ENCODE assay signal across 1 cellular context in the genomic region with DNA sequence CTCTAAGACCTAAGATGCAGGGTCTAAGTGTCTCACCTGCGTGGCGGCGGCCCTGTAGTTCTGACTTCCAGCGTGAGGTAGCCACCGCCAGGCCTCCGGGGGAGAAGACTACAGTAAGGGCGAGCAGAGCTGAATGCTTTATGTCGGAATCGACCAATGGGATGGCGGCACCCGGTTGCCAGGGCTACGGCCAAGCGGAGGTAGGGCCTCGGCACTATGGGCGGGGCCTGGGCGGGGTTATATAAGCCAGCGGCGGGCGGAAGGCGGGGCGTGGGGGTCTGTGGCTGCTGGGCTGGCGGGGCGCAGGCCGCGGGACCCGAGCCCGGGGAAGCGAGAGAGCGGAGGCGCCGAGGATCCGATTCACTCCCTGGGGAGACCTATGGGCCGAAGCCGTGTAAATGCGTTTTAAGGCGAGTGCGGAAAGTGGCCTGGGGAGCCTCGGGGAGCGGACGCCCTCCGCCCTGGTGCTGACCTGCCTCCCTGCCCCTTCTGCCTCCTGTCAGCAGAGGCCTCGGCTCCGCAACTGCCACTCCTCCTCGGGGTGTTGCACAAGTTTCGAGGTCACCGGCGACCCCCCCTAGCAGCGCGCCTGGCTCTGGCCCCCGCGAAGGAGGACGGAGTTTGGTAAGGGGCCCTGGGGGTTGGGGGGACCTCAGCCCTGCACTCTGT.
TF ChIP-seq lines count a peak whose summit lies in the region.

A gene (plus strand): TSS at position 269 of the 669 bp plus-strand sequence. CDS start 1,097 bp downstream, outside the sequence.

TF ChIP-seq in K562, 482 proteins besides CTCF, POLR2A, EP300 and RAD21 (continued from another document and continues in another):
- TF ChIP-seq ZNF75A (CRISPR knock-in tag; IDR thresholded peaks at IDR 0.05) (no peak), CSDE1 (IDR thresholded peaks at IDR 0.05) (peak in 1 of 2 experiments; percentile 77; a peak in 2 of 4 replicates), CBFA2T3 (IDR thresholded peaks at IDR 0.05) (no peak), CCNT2 (IDR thresholded peaks at IDR 0.05; ENCODE audit: borderline replicate concordance, extremely low read depth, insufficient read length, low read depth, low read length) (no peak), ZNF551 (CRISPR knock-in tag; IDR thresholded peaks at IDR 0.05) (no peak), CREB1 (IDR thresholded peaks at IDR 0.05) (no peak; the same call in 1 of the 2 replicates), CREB1 (CRISPR knock-in tag; IDR thresholded peaks at IDR 0.05) (no peak), ZNF140 (CRISPR knock-in tag; IDR thresholded peaks at IDR 0.05) (no peak), TCF3 (CRISPR knock-in tag; IDR thresholded peaks at IDR 0.05) (no peak), ZSCAN32 (CRISPR knock-in tag; IDR thresholded peaks at IDR 0.05) (no peak), MYC (IDR thresholded peaks at IDR 0.05; ENCODE audit: low read depth, low read length) (no peak), MYC (CRISPR knock-in tag; IDR thresholded peaks at IDR 0.05; ENCODE audit: borderline replicate concordance, low read depth) (no peak), NR3C1 (CRISPR knock-in tag; IDR thresholded peaks at IDR 0.05) (no peak), ZNF174 (CRISPR knock-in tag; IDR thresholded peaks at IDR 0.05) (no peak), SMARCC2 (IDR thresholded peaks at IDR 0.05; ENCODE audit: low read depth) (no peak), HNRNPL (IDR thresholded peaks at IDR 0.05; ENCODE audit: low read depth, low read length) (no peak), ZNF589 (CRISPR knock-in tag; IDR thresholded peaks at IDR 0.05; ENCODE audit: low read depth) (no peak), BRCA1 (IDR thresholded peaks at IDR 0.05) (no peak), BRCA1 (CRISPR knock-in tag; IDR thresholded peaks at IDR 0.05) (no peak), ZNF408 (CRISPR knock-in tag; IDR thresholded peaks at IDR 0.05; ENCODE audit: low read depth) (no peak), RB1 (IDR thresholded peaks at IDR 0.05; ENCODE audit: low read depth) (peak; percentile 40), FOXP1 (CRISPR knock-in tag; IDR thresholded peaks at IDR 0.05) (no peak), ZNF76 (CRISPR knock-in tag; IDR thresholded peaks at IDR 0.05; ENCODE audit: borderline replicate concordance) (no peak), ZNF143 (CRISPR knock-in tag; IDR thresholded peaks at IDR 0.05) (no peak), RFX7 (CRISPR knock-in tag; IDR thresholded peaks at IDR 0.05) (no peak), KLF6 (CRISPR knock-in tag; IDR thresholded peaks at IDR 0.05; ENCODE audit: borderline replicate concordance) (no peak), GTF2A2 (tag; IDR thresholded peaks at IDR 0.05) (peak; percentile 90)
- TF ChIP-seq, protein P1, sequence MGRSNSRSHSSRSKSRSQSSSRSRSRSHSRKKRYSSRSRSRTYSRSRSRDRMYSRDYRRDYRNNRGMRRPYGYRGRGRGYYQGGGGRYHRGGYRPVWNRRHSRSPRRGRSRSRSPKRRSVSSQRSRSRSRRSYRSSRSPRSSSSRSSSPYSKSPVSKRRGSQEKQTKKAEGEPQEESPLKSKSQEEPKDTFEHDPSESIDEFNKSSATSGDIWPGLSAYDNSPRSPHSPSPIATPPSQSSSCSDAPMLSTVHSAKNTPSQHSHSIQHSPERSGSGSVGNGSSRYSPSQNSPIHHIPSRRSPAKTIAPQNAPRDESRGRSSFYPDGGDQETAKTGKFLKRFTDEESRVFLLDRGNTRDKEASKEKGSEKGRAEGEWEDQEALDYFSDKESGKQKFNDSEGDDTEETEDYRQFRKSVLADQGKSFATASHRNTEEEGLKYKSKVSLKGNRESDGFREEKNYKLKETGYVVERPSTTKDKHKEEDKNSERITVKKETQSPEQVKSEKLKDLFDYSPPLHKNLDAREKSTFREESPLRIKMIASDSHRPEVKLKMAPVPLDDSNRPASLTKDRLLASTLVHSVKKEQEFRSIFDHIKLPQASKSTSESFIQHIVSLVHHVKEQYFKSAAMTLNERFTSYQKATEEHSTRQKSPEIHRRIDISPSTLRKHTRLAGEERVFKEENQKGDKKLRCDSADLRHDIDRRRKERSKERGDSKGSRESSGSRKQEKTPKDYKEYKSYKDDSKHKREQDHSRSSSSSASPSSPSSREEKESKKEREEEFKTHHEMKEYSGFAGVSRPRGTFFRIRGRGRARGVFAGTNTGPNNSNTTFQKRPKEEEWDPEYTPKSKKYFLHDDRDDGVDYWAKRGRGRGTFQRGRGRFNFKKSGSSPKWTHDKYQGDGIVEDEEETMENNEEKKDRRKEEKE (IDR thresholded peaks at IDR 0.05; ENCODE audit: borderline replicate concordance in 1 of 2, control insufficient read depth in 1 of 2, low read depth in 2 of 2, low read length in 1 of 2) = no peak
- TF ChIP-seq, protein P2, sequence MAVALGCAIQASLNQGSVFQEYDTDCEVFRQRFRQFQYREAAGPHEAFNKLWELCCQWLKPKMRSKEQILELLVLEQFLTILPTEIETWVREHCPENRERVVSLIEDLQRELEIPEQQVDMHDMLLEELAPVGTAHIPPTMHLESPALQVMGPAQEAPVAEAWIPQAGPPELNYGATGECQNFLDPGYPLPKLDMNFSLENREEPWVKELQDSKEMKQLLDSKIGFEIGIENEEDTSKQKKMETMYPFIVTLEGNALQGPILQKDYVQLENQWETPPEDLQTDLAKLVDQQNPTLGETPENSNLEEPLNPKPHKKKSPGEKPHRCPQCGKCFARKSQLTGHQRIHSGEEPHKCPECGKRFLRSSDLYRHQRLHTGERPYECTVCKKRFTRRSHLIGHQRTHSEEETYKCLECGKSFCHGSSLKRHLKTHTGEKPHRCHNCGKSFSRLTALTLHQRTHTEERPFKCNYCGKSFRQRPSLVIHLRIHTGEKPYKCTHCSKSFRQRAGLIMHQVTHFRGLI (CRISPR knock-in tag; IDR thresholded peaks at IDR 0.05) = no peak
- TF ChIP-seq, protein P3, sequence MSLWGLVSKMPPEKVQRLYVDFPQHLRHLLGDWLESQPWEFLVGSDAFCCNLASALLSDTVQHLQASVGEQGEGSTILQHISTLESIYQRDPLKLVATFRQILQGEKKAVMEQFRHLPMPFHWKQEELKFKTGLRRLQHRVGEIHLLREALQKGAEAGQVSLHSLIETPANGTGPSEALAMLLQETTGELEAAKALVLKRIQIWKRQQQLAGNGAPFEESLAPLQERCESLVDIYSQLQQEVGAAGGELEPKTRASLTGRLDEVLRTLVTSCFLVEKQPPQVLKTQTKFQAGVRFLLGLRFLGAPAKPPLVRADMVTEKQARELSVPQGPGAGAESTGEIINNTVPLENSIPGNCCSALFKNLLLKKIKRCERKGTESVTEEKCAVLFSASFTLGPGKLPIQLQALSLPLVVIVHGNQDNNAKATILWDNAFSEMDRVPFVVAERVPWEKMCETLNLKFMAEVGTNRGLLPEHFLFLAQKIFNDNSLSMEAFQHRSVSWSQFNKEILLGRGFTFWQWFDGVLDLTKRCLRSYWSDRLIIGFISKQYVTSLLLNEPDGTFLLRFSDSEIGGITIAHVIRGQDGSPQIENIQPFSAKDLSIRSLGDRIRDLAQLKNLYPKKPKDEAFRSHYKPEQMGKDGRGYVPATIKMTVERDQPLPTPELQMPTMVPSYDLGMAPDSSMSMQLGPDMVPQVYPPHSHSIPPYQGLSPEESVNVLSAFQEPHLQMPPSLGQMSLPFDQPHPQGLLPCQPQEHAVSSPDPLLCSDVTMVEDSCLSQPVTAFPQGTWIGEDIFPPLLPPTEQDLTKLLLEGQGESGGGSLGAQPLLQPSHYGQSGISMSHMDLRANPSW (CRISPR knock-in tag; IDR thresholded peaks at IDR 0.05) = no peak
- TF ChIP-seq, protein P4, sequence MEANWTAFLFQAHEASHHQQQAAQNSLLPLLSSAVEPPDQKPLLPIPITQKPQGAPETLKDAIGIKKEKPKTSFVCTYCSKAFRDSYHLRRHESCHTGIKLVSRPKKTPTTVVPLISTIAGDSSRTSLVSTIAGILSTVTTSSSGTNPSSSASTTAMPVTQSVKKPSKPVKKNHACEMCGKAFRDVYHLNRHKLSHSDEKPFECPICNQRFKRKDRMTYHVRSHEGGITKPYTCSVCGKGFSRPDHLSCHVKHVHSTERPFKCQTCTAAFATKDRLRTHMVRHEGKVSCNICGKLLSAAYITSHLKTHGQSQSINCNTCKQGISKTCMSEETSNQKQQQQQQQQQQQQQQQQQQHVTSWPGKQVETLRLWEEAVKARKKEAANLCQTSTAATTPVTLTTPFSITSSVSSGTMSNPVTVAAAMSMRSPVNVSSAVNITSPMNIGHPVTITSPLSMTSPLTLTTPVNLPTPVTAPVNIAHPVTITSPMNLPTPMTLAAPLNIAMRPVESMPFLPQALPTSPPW (CRISPR knock-in tag; IDR thresholded peaks at IDR 0.05) = peak; percentile 74
- TF ChIP-seq, protein P5, sequence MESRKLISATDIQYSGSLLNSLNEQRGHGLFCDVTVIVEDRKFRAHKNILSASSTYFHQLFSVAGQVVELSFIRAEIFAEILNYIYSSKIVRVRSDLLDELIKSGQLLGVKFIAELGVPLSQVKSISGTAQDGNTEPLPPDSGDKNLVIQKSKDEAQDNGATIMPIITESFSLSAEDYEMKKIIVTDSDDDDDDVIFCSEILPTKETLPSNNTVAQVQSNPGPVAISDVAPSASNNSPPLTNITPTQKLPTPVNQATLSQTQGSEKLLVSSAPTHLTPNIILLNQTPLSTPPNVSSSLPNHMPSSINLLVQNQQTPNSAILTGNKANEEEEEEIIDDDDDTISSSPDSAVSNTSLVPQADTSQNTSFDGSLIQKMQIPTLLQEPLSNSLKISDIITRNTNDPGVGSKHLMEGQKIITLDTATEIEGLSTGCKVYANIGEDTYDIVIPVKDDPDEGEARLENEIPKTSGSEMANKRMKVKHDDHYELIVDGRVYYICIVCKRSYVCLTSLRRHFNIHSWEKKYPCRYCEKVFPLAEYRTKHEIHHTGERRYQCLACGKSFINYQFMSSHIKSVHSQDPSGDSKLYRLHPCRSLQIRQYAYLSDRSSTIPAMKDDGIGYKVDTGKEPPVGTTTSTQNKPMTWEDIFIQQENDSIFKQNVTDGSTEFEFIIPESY (CRISPR knock-in tag; IDR thresholded peaks at IDR 0.05) = no peak
- TF ChIP-seq, protein P6, sequence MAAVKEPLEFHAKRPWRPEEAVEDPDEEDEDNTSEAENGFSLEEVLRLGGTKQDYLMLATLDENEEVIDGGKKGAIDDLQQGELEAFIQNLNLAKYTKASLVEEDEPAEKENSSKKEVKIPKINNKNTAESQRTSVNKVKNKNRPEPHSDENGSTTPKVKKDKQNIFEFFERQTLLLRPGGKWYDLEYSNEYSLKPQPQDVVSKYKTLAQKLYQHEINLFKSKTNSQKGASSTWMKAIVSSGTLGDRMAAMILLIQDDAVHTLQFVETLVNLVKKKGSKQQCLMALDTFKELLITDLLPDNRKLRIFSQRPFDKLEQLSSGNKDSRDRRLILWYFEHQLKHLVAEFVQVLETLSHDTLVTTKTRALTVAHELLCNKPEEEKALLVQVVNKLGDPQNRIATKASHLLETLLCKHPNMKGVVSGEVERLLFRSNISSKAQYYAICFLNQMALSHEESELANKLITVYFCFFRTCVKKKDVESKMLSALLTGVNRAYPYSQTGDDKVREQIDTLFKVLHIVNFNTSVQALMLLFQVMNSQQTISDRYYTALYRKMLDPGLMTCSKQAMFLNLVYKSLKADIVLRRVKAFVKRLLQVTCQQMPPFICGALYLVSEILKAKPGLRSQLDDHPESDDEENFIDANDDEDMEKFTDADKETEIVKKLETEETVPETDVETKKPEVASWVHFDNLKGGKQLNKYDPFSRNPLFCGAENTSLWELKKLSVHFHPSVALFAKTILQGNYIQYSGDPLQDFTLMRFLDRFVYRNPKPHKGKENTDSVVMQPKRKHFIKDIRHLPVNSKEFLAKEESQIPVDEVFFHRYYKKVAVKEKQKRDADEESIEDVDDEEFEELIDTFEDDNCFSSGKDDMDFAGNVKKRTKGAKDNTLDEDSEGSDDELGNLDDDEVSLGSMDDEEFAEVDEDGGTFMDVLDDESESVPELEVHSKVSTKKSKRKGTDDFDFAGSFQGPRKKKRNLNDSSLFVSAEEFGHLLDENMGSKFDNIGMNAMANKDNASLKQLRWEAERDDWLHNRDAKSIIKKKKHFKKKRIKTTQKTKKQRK (IDR thresholded peaks at IDR 0.05; ENCODE audit: borderline replicate concordance, low read depth, low read length) = no peak
- TF ChIP-seq, protein P7, sequence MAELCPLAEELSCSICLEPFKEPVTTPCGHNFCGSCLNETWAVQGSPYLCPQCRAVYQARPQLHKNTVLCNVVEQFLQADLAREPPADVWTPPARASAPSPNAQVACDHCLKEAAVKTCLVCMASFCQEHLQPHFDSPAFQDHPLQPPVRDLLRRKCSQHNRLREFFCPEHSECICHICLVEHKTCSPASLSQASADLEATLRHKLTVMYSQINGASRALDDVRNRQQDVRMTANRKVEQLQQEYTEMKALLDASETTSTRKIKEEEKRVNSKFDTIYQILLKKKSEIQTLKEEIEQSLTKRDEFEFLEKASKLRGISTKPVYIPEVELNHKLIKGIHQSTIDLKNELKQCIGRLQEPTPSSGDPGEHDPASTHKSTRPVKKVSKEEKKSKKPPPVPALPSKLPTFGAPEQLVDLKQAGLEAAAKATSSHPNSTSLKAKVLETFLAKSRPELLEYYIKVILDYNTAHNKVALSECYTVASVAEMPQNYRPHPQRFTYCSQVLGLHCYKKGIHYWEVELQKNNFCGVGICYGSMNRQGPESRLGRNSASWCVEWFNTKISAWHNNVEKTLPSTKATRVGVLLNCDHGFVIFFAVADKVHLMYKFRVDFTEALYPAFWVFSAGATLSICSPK (IDR thresholded peaks at IDR 0.05; ENCODE audit: borderline replicate concordance) = no peak
- TF ChIP-seq, protein P8, sequence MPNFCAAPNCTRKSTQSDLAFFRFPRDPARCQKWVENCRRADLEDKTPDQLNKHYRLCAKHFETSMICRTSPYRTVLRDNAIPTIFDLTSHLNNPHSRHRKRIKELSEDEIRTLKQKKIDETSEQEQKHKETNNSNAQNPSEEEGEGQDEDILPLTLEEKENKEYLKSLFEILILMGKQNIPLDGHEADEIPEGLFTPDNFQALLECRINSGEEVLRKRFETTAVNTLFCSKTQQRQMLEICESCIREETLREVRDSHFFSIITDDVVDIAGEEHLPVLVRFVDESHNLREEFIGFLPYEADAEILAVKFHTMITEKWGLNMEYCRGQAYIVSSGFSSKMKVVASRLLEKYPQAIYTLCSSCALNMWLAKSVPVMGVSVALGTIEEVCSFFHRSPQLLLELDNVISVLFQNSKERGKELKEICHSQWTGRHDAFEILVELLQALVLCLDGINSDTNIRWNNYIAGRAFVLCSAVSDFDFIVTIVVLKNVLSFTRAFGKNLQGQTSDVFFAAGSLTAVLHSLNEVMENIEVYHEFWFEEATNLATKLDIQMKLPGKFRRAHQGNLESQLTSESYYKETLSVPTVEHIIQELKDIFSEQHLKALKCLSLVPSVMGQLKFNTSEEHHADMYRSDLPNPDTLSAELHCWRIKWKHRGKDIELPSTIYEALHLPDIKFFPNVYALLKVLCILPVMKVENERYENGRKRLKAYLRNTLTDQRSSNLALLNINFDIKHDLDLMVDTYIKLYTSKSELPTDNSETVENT (CRISPR knock-in tag; IDR thresholded peaks at IDR 0.05) = no peak
- TF ChIP-seq, protein P9, sequence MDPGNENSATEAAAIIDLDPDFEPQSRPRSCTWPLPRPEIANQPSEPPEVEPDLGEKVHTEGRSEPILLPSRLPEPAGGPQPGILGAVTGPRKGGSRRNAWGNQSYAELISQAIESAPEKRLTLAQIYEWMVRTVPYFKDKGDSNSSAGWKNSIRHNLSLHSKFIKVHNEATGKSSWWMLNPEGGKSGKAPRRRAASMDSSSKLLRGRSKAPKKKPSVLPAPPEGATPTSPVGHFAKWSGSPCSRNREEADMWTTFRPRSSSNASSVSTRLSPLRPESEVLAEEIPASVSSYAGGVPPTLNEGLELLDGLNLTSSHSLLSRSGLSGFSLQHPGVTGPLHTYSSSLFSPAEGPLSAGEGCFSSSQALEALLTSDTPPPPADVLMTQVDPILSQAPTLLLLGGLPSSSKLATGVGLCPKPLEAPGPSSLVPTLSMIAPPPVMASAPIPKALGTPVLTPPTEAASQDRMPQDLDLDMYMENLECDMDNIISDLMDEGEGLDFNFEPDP (CRISPR knock-in tag; IDR thresholded peaks at IDR 0.05) = no peak
